ENCODE assay signal across 2 cellular contexts in genomic region chr18:56148373-56148772, GRCh38.
TF ChIP-seq lines count a peak whose summit lies in the region.

No MANE protein-coding gene starts in this region.

TF ChIP-seq in SK-N-SH, 30 proteins besides CTCF, POLR2A, EP300 and RAD21 (continued from another document):
- TF ChIP-seq, protein P1, sequence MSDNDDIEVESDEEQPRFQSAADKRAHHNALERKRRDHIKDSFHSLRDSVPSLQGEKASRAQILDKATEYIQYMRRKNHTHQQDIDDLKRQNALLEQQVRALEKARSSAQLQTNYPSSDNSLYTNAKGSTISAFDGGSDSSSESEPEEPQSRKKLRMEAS (IDR thresholded peaks at IDR 0.05; ENCODE audit: low read depth), result no peak
- TF ChIP-seq POLR2AphosphoS5 (IDR thresholded peaks at IDR 0.05; ENCODE audit: low read depth, low read length) (no peak), SMC3 (IDR thresholded peaks at IDR 0.05; ENCODE audit: low read depth, low read length) (no peak), FOSL2 (IDR thresholded peaks at IDR 0.05; ENCODE audit: borderline replicate concordance, low read depth) (no peak)

TF ChIP-seq in SK-N-SH treated with all-trans-retinoic acid at 6 μM for 48 hours, 23 proteins besides CTCF, POLR2A, EP300 and RAD21 (continued from another document):
- TF ChIP-seq, protein P2, sequence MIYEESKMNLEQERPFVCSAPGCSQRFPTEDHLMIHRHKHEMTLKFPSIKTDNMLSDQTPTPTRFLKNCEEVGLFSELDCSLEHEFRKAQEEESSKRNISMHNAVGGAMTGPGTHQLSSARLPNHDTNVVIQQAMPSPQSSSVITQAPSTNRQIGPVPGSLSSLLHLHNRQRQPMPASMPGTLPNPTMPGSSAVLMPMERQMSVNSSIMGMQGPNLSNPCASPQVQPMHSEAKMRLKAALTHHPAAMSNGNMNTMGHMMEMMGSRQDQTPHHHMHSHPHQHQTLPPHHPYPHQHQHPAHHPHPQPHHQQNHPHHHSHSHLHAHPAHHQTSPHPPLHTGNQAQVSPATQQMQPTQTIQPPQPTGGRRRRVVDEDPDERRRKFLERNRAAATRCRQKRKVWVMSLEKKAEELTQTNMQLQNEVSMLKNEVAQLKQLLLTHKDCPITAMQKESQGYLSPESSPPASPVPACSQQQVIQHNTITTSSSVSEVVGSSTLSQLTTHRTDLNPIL (CRISPR knock-in tag; IDR thresholded peaks at IDR 0.05; ENCODE audit: low read depth), result no peak
- TF ChIP-seq ZFP30 (CRISPR knock-in tag; IDR thresholded peaks at IDR 0.05), result no peak
- TF ChIP-seq ZNF8 (CRISPR knock-in tag; IDR thresholded peaks at IDR 0.05), result no peak
